Comparison of ENCODE assay signal across 35 cellular contexts in genomic region chr14:65720171-65720570, GRCh38.
"Had no signal": no experiment of that assay in that cellular context is flagged by ENCODE, and none has a peak within 500 bp of the region (broad histone marks: within the 10 kb centered on the region; RNA-seq: fewer than 3 reads in every experiment).

No MANE protein-coding gene starts in this region.

- H3K4me1 ChIP-seq: adrenal gland, body of pancreas, breast epithelium had no signal

- H3K9me3 Mint-ChIP-seq: activated T-helper 17 cell treated with anti-CD3 and anti-CD28 coated beads, Interleukin-2, amount 50 U/mL, for 72 hours had no signal

- H3K4me3 ChIP-seq: adrenal gland, body of pancreas, breast epithelium had no signal

- H3K4me3 Mint-ChIP-seq: activated B cell treated with CpG ODN at 0.5 μM for 24 hours; activated CD4-positive, alpha-beta memory T cell treated with anti-CD3 and anti-CD28 coated beads for 36 hours; activated CD4-positive, alpha-beta T cell treated with anti-CD3 and anti-CD28 coated beads, Interleukin-2, amount 10 ng/mL, durations not matched to agents 24 days and 14 days; activated naive CD4-positive, alpha-beta T cell treated with anti-CD3 and anti-CD28 coated beads for 36 hours; activated naive CD8-positive, alpha-beta T cell treated with anti-CD3 and anti-CD28 coated beads for 36 hours; activated T-cell treated with anti-CD3 and anti-CD28 coated beads, Interleukin-2, amount 50 U/mL, for 4 hours; activated T-cell treated with anti-CD3 and anti-CD28 coated beads, Interleukin-2, amount 50 U/mL, for 72 hours; activated T-helper 1 cell treated with anti-CD3 and anti-CD28 coated beads, Interleukin-12 subunit alpha, Interleukin-12 subunit beta, Interleukin-2, Interleukin-4 antibody, amounts not matched to agents 30 ng/mL and 10 ng/mL and 1 ng/mL, durations not matched to agents 14 hours and 24 hours and 36 hours; activated T-helper 17 cell treated with anti-CD3 and anti-CD28 coated beads, Interleukin-2, amount 50 U/mL, for 72 hours; T-helper 1 cell treated with Interleukin-12 subunit alpha and Interleukin-12 subunit beta and Interleukin-4 antibody, amounts not matched to agents 30 μg/mL and 1 μg/mL, for 36 hours; T-helper 2 cell treated with Interferon-gamma antibody and Interleukin-4, amounts not matched to agents 5 μg/mL and 100 μg/mL, for 36 hours had no signal

- DNase-seq: activated B cell treated with CpG ODN at 0.5 μM for 24 hours; activated CD4-positive, alpha-beta memory T cell treated with anti-CD3 and anti-CD28 coated beads for 36 hours; activated CD4-positive, alpha-beta T cell treated with anti-CD3 and anti-CD28 coated beads for 4 hours; activated CD4-positive, alpha-beta T cell treated with anti-CD3 and anti-CD28 coated beads, Interleukin-2, amount 10 ng/mL, durations not matched to agents 24 days and 14 days; activated CD4-positive, alpha-beta T cell treated with anti-CD3 and anti-CD28 coated beads, Interleukin-2, amount 50 U/mL, for 1 hour; activated CD4-positive, alpha-beta T cell treated with anti-CD3 and anti-CD28 coated beads, Interleukin-2, amount 50 U/mL, for 4 hours; activated CD4-positive, CD25-positive, alpha-beta regulatory T cell treated with anti-CD3 and anti-CD28 coated beads, Interleukin-2, amount 50 U/mL, for 72 hours; activated CD8-positive, alpha-beta memory T cell treated with anti-CD3 and anti-CD28 coated beads, Interleukin-2, amount 50 U/mL, for 4 hours; activated effector memory CD4-positive, alpha-beta T cell treated with anti-CD3 and anti-CD28 coated beads, Interleukin-2, amount 50 U/mL, for 16 hours; activated gamma-delta T cell treated with Interleukin-2 at 50 U/mL for 16 hours; activated naive CD4-positive, alpha-beta T cell; activated naive CD4-positive, alpha-beta T cell treated with anti-CD3 and anti-CD28 coated beads for 36 hours; activated naive CD4-positive, alpha-beta T cell treated with anti-CD3 and anti-CD28 coated beads, Interleukin-2, amount 50 U/mL, for 16 hours; activated naive CD8-positive, alpha-beta T cell treated with anti-CD3 and anti-CD28 coated beads for 36 hours; activated T-cell treated with anti-CD3 and anti-CD28 coated beads for 4 hours; activated T-cell treated with anti-CD3 and anti-CD28 coated beads, Interleukin-2, amount 50 U/mL, for 1 hour; activated T-cell treated with anti-CD3 and anti-CD28 coated beads, Interleukin-2, amount 50 U/mL, for 4 hours; activated T-cell treated with anti-CD3 and anti-CD28 coated beads, Interleukin-2, amount 50 U/mL, for 72 hours; adrenal gland; amniotic stem cell; aorta; body of pancreas; brain microvascular endothelial cell; central memory CD4-positive, alpha-beta T cell; SW 1271; T-helper 1 cell; T-helper 2 cell; T-helper 9 cell had no signal

- H3K36me3 ChIP-seq: adrenal gland, brain microvascular endothelial cell, breast epithelium had no signal

- H3K27ac ChIP-seq: adrenal gland, body of pancreas, brain microvascular endothelial cell, breast epithelium, VCaP had no signal

- H3K27me3 ChIP-seq: adrenal gland, body of pancreas, brain microvascular endothelial cell, breast epithelium had no signal

- ATAC-seq: activated naive CD4-positive, alpha-beta T cell treated with anti-CD3 and anti-CD28 coated beads, Interleukin-2, amount 50 U/mL, for 72 hours; activated T-cell treated with anti-CD3 and anti-CD28 coated beads, Interleukin-2, amount 50 U/mL, for 4 hours; activated T-cell treated with anti-CD3 and anti-CD28 coated beads, Interleukin-2, amount 50 U/mL, for 72 hours; activated T-helper 17 cell treated with anti-CD3 and anti-CD28 coated beads, Interleukin-2, amount 50 U/mL, for 72 hours; body of pancreas had no signal

- H3K27me3 Mint-ChIP-seq: activated B cell treated with CpG ODN at 0.5 μM for 24 hours; activated CD4-positive, alpha-beta memory T cell treated with anti-CD3 and anti-CD28 coated beads for 36 hours; activated CD4-positive, alpha-beta T cell treated with anti-CD3 and anti-CD28 coated beads, Interleukin-2, amount 10 ng/mL, durations not matched to agents 24 days and 14 days; activated naive CD8-positive, alpha-beta T cell treated with anti-CD3 and anti-CD28 coated beads for 36 hours; activated T-helper 17 cell treated with anti-CD3 and anti-CD28 coated beads, Interleukin-2, amount 50 U/mL, for 72 hours had no signal

- H3K9me3 ChIP-seq: adrenal gland had no signal

- H3K27ac Mint-ChIP-seq: activated B cell treated with CpG ODN at 0.5 μM for 24 hours; activated CD4-positive, alpha-beta memory T cell treated with anti-CD3 and anti-CD28 coated beads for 36 hours; activated CD4-positive, alpha-beta T cell treated with anti-CD3 and anti-CD28 coated beads, Interleukin-2, amount 10 ng/mL, durations not matched to agents 24 days and 14 days; activated naive CD4-positive, alpha-beta T cell treated with anti-CD3 and anti-CD28 coated beads for 36 hours; activated naive CD8-positive, alpha-beta T cell treated with anti-CD3 and anti-CD28 coated beads for 36 hours; activated T-cell treated with anti-CD3 and anti-CD28 coated beads, Interleukin-2, amount 50 U/mL, for 72 hours; activated T-helper 1 cell treated with anti-CD3 and anti-CD28 coated beads, Interleukin-12 subunit alpha, Interleukin-12 subunit beta, Interleukin-2, Interleukin-4 antibody, amounts not matched to agents 30 ng/mL and 10 ng/mL and 1 ng/mL, durations not matched to agents 14 hours and 24 hours and 36 hours; activated T-helper 17 cell treated with anti-CD3 and anti-CD28 coated beads, Interleukin-2, amount 50 U/mL, for 72 hours; T-helper 2 cell treated with Interferon-gamma antibody and Interleukin-4, amounts not matched to agents 5 μg/mL and 100 μg/mL, for 36 hours had no signal
